24 cellular contexts compared by ENCODE assay signal in genomic region chr9:129781991-129782390, GRCh38. TPM values are rescaled to one million over a fixed set of nuclear protein-coding genes. Genes with fewer than 3 reads are reported as not detected.
"Had no signal": no experiment of that assay in that cellular context is flagged by ENCODE, and none has a peak within 500 bp of the region (broad histone marks: within the 10 kb centered on the region; RNA-seq: fewer than 3 reads in every experiment).

No MANE protein-coding gene starts in this region.

- H3K36me3 ChIP-seq: esophagus muscularis mucosa, heart left ventricle, transverse colon had no signal

- H3K36me3 Mint-ChIP-seq: activated naive CD8-positive, alpha-beta T cell; brain; naive thymus-derived CD4-positive, alpha-beta T cell had no signal

- H3K9me3 Mint-ChIP-seq: activated B cell treated with CpG ODN at 0.5 μM for 24 hours; activated CD4-positive, alpha-beta T cell treated with anti-CD3 and anti-CD28 coated beads, Interleukin-2, amount 10 ng/mL, durations not matched to agents 24 days and 14 days; activated T-cell treated with anti-CD3 and anti-CD28 coated beads, Interleukin-2, amount 50 U/mL, for 72 hours; central memory CD8-positive, alpha-beta T cell had no signal

- H3K27ac ChIP-seq: esophagus muscularis mucosa, heart left ventricle, skin epidermis, transverse colon had no signal

- H3K9me3 ChIP-seq: esophagus muscularis mucosa, heart left ventricle, transverse colon had no signal

- H3K4me3 ChIP-seq: esophagus muscularis mucosa, heart left ventricle, skin epidermis, transverse colon had no signal

- H3K4me3 Mint-ChIP-seq: activated B cell treated with CpG ODN at 0.5 μM for 24 hours; activated CD4-positive, alpha-beta T cell treated with anti-CD3 and anti-CD28 coated beads, Interleukin-2, amount 10 ng/mL, durations not matched to agents 24 days and 14 days; activated CD8-positive, alpha-beta T cell treated with anti-CD3 and anti-CD28 coated beads, Interleukin-2, amount 10 ng/mL, durations not matched to agents 7 days and 5 days; activated naive CD8-positive, alpha-beta T cell; activated T-cell treated with anti-CD3 and anti-CD28 coated beads, Interleukin-2, amount 50 U/mL, for 72 hours; brain; central memory CD8-positive, alpha-beta T cell; naive thymus-derived CD4-positive, alpha-beta T cell had no signal

- H3K27ac Mint-ChIP-seq: activated B cell treated with CpG ODN at 0.5 μM for 24 hours; activated CD4-positive, alpha-beta T cell treated with anti-CD3 and anti-CD28 coated beads, Interleukin-2, amount 10 ng/mL, durations not matched to agents 24 days and 14 days; activated CD8-positive, alpha-beta T cell treated with anti-CD3 and anti-CD28 coated beads, Interleukin-2, amount 10 ng/mL, durations not matched to agents 7 days and 5 days; activated naive CD8-positive, alpha-beta T cell; activated T-cell treated with anti-CD3 and anti-CD28 coated beads, Interleukin-2, amount 50 U/mL, for 72 hours; naive thymus-derived CD4-positive, alpha-beta T cell had no signal

- DNase-seq: activated B cell treated with CpG ODN at 0.5 μM for 24 hours; activated CD4-positive, alpha-beta T cell treated with anti-CD3 and anti-CD28 coated beads, Interleukin-2, amount 10 ng/mL, durations not matched to agents 24 days and 14 days; activated CD8-positive, alpha-beta memory T cell treated with anti-CD3 and anti-CD28 coated beads, Interleukin-2, amount 50 U/mL, for 48 hours; activated CD8-positive, alpha-beta T cell treated with anti-CD3 and anti-CD28 coated beads, Interleukin-2, amount 10 ng/mL, durations not matched to agents 7 days and 5 days; activated gamma-delta T cell treated with Interleukin-2 at 50 U/mL for 16 hours; activated T-cell treated with anti-CD3 and anti-CD28 coated beads, Interleukin-2, amount 50 U/mL, for 72 hours; cortex of kidney; effector CD4-positive, alpha-beta T cell; foreskin melanocyte; heart left ventricle; islet precursor cell; naive thymus-derived CD4-positive, alpha-beta T cell; nucleus accumbens; stimulated activated CD4-positive, alpha-beta T cell treated with anti-CD3 and anti-CD28 coated beads, Interleukin-4, amount 100 ng/mL, for 4 hours; stimulated activated CD8-positive, alpha-beta memory T cell treated with anti-CD3 and anti-CD28 coated beads, Interleukin-4, amount 100 ng/mL, for 48 hours; stimulated activated naive CD4-positive, alpha-beta T cell treated with Interleukin-2 at 50 U/mL for 16 hours; SW 1271; transverse colon had no signal

- H3K27me3 ChIP-seq: esophagus muscularis mucosa had no signal

- ATAC-seq: activated CD8-positive, alpha-beta T cell treated with anti-CD3 and anti-CD28 coated beads, Interleukin-2, amount 10 ng/mL, durations not matched to agents 7 days and 5 days; activated T-cell treated with anti-CD3 and anti-CD28 coated beads, Interleukin-2, amount 50 U/mL, for 72 hours; heart left ventricle; left lobe of liver; naive thymus-derived CD4-positive, alpha-beta T cell had no signal

RNA-seq across cellular contexts. Expression of gene PTGES, which starts 29.1 kb away (rescaled TPM):
- total RNA-seq: activated B cell treated with CpG ODN at 0.5 μM for 24 hours; activated CD8-positive, alpha-beta T cell treated with anti-CD3 and anti-CD28 coated beads, Interleukin-2, amount 10 ng/mL, durations not matched to agents 7 days and 5 days; left lobe of liver had no signal
